8 cellular contexts compared by ENCODE assay signal in genomic region chr18:2905802-2906521, GRCh38. TPM values are rescaled to one million over a fixed set of nuclear protein-coding genes. Genes with fewer than 3 reads are reported as not detected.
DNase-seq lines count a peak whose midpoint lies in the region; ATAC-seq and TF ChIP-seq lines count a peak whose summit lies in the region.

No MANE protein-coding gene starts in this region.

- H3K36me3 Mint-ChIP-seq in T-helper 17 cell (ENCODE audit: low read depth) (no peaks in the 10 kb centered on the region), chondrocyte (ENCODE audit: low read depth) (peaks cover 1% of the 10 kb centered on the region)

- H3K27ac Mint-ChIP-seq in T-helper 17 cell (peak overlapping the region; percentile 91), chondrocyte (ENCODE audit: unreplicated experiment) (no peak overlapping the region)

- H3K4me1 Mint-ChIP-seq in T-helper 17 cell (peaks cover 19% of the 10 kb centered on the region), chondrocyte (ENCODE audit: low read depth) (peaks cover 7% of the 10 kb centered on the region)

- 57% methylated on average over 12 of the region's 68 CpGs for WGBS in right lobe of liver (ENCODE audit: insufficient coverage, low coverage, low lambda C conversion rate, missing lambda C conversion rate)

- H3K36me3 ChIP-seq in BE2C, result no peaks in the 10 kb centered on the region; the same call in 1 of the 2 replicates
- no peaks in the 10 kb centered on the region for H3K36me3 ChIP-seq in right lobe of liver

- H3K4me1 ChIP-seq in BE2C, result no peaks in the 10 kb centered on the region
- H3K4me1 ChIP-seq in right lobe of liver, result no peaks in the 10 kb centered on the region

- no peak for TF ChIP-seq CTCF in BE2C (IDR thresholded peaks at IDR 0.05; ENCODE audit: low read depth, low read length)
- TF ChIP-seq CTCF in chondrocyte (IDR thresholded peaks at IDR 0.05), result no peak
- TF ChIP-seq CTCF in right lobe of liver (IDR thresholded peaks at IDR 0.05), result no peak

- H3K4me3 Mint-ChIP-seq in T-helper 17 cell, result peak overlapping the region; percentile 86
- peak overlapping the region; percentile 62 for H3K4me3 Mint-ChIP-seq in chondrocyte (ENCODE audit: unreplicated experiment)

- H3K27me3 Mint-ChIP-seq in T-helper 17 cell (no peaks in the 10 kb centered on the region), chondrocyte (ENCODE audit: low read depth) (peaks cover 2% of the 10 kb centered on the region)

- ATAC-seq in GM19043 (IDR thresholded peaks at IDR 0.05; ENCODE audit: low read depth, unreplicated experiment) (peak; percentile 37), HG03432 (IDR thresholded peaks at IDR 0.05; ENCODE audit: unreplicated experiment) (peak; percentile 56), T-helper 17 cell (peak; percentile 41), right lobe of liver (peak; percentile 42 to 59 (median 54))

- intact Hi-C loops in right lobe of liver (cut with DNase I), result no loop called here

- H3K27ac ChIP-seq in right lobe of liver, result peak overlapping the region in 2 of 3 donors; percentile 24 to 37

- peak; percentile 38 for TF ChIP-seq POLR2A in right lobe of liver (IDR thresholded peaks at IDR 0.05)

- H3K4me3 ChIP-seq in BE2C (ENCODE audit: low read depth, low read length), result peak overlapping the region; percentile 65
- peak overlapping the region; percentile 15 to 55 (median 33) for H3K4me3 ChIP-seq in right lobe of liver

- no peaks in the 10 kb centered on the region for H3K9me3 Mint-ChIP-seq in chondrocyte (ENCODE audit: low read depth)

- DNase-seq in BE2C (peak; percentile 70), T-helper 17 cell (peak in 1 of 3 donors; percentile 32), chondrocyte (ENCODE audit: low spot score) (no peak), right lobe of liver (peak; percentile 58 to 75 (median 75)), HCEC 1CT (no peak)
- DNase-seq in stimulated activated CD8-positive, alpha-beta memory T cell treated with anti-CD3 and anti-CD28 coated beads, Interleukin-15, amount 100 ng/mL, for 48 hours (ENCODE audit: low read depth in 2 of 2), result peak; percentile 45 to 50

- H3K9me3 ChIP-seq in BE2C (no peaks in the 10 kb centered on the region), T-helper 17 cell (ENCODE audit: control insufficient read depth, low read length, poor library complexity, severe bottlenecking) (no peaks in the 10 kb centered on the region), right lobe of liver (no peaks in the 10 kb centered on the region)

- H3K27me3 ChIP-seq in BE2C (no peaks in the 10 kb centered on the region), right lobe of liver (peaks cover 0 to 5% of the 10 kb centered on the region in 2 donors)

RNA-seq across cellular contexts. Expression of gene EMILIN2, which starts 59.2 kb away (rescaled TPM):
- 18.6 TPM for polyA plus RNA-seq in BE2C (2012; ENCODE audit: insufficient read depth, insufficient read length, low read depth)
- total RNA-seq in T-helper 17 cell, result 1 to 10 TPM; 5.8 to 9.9 TPM
- 2.2 to 9.9 TPM (median 9.3 TPM) in 3 replicates for total RNA-seq in chondrocyte
- total RNA-seq in right lobe of liver, result 1 to 10 TPM in 5 of 6 experiments, under 1 TPM in 1; 0.99 to 4.4 (median 2.3) TPM

Comparison
In these comparisons a context has a peak if more than half of its experiments do, and no peak if none do; other contexts are left out.
1. DNase-seq: peak in BE2C (single experiment), right lobe of liver (3 of 3) and stimulated activated CD8-positive, alpha-beta memory T cell treated with anti-CD3 and anti-CD28 coated beads, Interleukin-15, amount 100 ng/mL, for 48 hours (2 of 2); none in chondrocyte (single experiment) and HCEC 1CT (single experiment).
2. Peak in every context shown above with its lines, with median percentiles within 50 percentile points of each other: ATAC-seq.